1 cellular context compared by ENCODE assay signal in genomic region chr20:48166082-48166835, GRCh38.
TF ChIP-seq lines count a peak whose summit lies in the region.

No MANE protein-coding gene starts in this region.

TF ChIP-seq in K562, 482 proteins besides CTCF, POLR2A, EP300 and RAD21 (continued from another document):
- TF ChIP-seq ZNF592 (IDR thresholded peaks at IDR 0.05) (no peak), TFAP4 (CRISPR knock-in tag; IDR thresholded peaks at IDR 0.05; ENCODE audit: borderline replicate concordance) (no peak), CBX8 (IDR thresholded peaks at IDR 0.05; ENCODE audit: borderline replicate concordance, extremely low read depth, low read depth, low read length, poor library complexity, severe bottlenecking) (no peak), RHOXF2B (CRISPR knock-in tag; conservative IDR thresholded peaks at IDR 0.05) (no peak), FOS (IDR thresholded peaks at IDR 0.05; ENCODE audit: extremely low read depth, insufficient read length) (no peak), E2F1 (CRISPR knock-in tag; IDR thresholded peaks at IDR 0.05) (no peak), ZFP36 (IDR thresholded peaks at IDR 0.05; ENCODE audit: low read depth, low read length, partially characterized antibody) (peak; percentile 78), KDM1A (IDR thresholded peaks at IDR 0.05) (0 out of 4 replicates have a peak, but pooled peaks of 1 of the 2 experiments have one; percentile 10)
